Comparison of ENCODE assay signal across 8 cellular contexts in the genomic region with DNA sequence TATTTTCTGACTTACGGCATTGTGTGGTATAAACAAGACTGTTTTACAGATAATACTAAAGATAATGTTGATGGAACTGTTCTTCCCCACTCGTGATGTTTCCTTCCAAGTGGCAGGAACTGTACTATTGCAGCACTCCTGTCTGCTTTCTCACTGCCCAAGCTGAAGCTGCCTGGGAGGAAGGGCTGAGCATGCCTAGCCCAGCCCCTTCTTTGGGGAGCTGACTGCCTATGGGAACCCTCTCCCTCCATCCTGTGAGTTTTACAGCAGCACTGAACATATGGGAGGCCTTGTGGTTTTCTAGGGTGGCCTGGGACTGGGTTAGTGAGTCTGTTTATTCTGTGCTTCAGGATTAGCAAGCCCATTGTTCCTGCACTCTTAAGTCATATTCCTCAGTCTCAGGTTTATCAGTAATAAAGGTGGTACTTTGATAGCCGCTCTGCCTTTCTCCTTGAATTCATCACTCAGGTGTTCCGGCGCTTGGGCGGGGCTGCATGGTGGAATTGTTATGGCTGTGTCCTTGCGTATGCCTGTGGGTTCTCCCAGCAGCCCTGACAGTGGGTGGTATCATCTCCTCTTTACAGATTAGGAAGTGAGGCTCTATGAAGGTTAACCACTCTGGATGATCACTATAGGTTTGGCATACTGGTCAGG.
DNase-seq lines count a peak whose midpoint lies in the region; ATAC-seq and TF ChIP-seq lines count a peak whose summit lies in the region.

No MANE protein-coding gene starts in this region.

- peak overlapping the region; percentile 87 for H3K4ac ChIP-seq in IMR-90 (ENCODE audit: low read depth, low read length)

- TF ChIP-seq POLR2A in IMR-90 (IDR thresholded peaks at IDR 0.05; ENCODE audit: low read depth, low read length) = no peak
- peak in 1 of 2 donors; percentile 59 for TF ChIP-seq POLR2A in adrenal gland (IDR thresholded peaks at IDR 0.05)

- H3K9ac ChIP-seq in IMR-90 (ENCODE audit: low read depth, low read length) = peak overlapping the region; percentile 72
- H3K9ac ChIP-seq in iPS-20b (ENCODE audit: low read depth, low read length) = no peak overlapping the region

- peak overlapping the region; percentile 76 for H2AFZ ChIP-seq in IMR-90 (replicated peaks; ENCODE audit: low read length, poor library complexity)

- peak overlapping the region; percentile 64; the same call in 2 of the 3 replicates for H2BK15ac ChIP-seq in IMR-90 (ENCODE audit: low read depth, low read length)

- H3K18ac ChIP-seq in IMR-90 (ENCODE audit: low read depth, low read length) = peak overlapping the region; percentile 82

- peak overlapping the region; percentile 1 for H3K4me3 ChIP-seq in CD4-positive, CD25-positive, alpha-beta regulatory T cell (ENCODE audit: low read depth, low read length)
- H3K4me3 ChIP-seq in IMR-90 (ENCODE audit: insufficient read depth, low read depth, low read length) = peak overlapping the region; percentile 45
- peak overlapping the region in 2 of 4 donors; percentile 47 to 49 for H3K4me3 ChIP-seq in adrenal gland
- 0 out of 2 replicates have a peak overlapping the region, but pooled peaks have one; percentile 1 for H3K4me3 ChIP-seq in iPS-20b (ENCODE audit: low read length)

- H2AK9ac ChIP-seq in IMR-90 (replicated peaks; ENCODE audit: low read depth, low read length, poor library complexity) = peak overlapping the region; percentile 35

- H3K4me2 ChIP-seq in IMR-90 (ENCODE audit: low read depth, low read length) = peak overlapping the region; percentile 80

- CTCF ChIA-PET in IMR-90 (lab: Yijun Ruan, JAX) = interaction anchor here (0.9 kb wide), 1 partner anchor 380 kb away, joined by 3 read pairs; a partner anchor contains a TSS

- H2AK5ac ChIP-seq in IMR-90 (ENCODE audit: low read depth, low read length) = peak overlapping the region; percentile 71

- H2BK20ac ChIP-seq in IMR-90 (ENCODE audit: low read depth, low read length) = peak overlapping the region; percentile 92

- peak in 1 of 2 donors; percentile 28 for ATAC-seq in CD4-positive, CD25-positive, alpha-beta regulatory T cell (ENCODE audit: low read depth in 2 of 2)
- ATAC-seq in IMR-90 (ENCODE audit: low read depth) (peak; percentile 79), HG03354 (IDR thresholded peaks at IDR 0.05; ENCODE audit: poor library complexity, severe bottlenecking, unreplicated experiment) (no peak)

- peak overlapping the region; percentile 65 for H3K14ac ChIP-seq in IMR-90 (replicated peaks; ENCODE audit: low read depth, low read length)

- no peaks in the 10 kb centered on the region for H3K36me3 Mint-ChIP-seq in CD4-positive, CD25-positive, alpha-beta regulatory T cell

- H4K8ac ChIP-seq in IMR-90 (ENCODE audit: low read depth in 2 of 2, low read length in 2 of 2) = peak overlapping the region; percentile 12 to 86

- TF ChIP-seq CTCF in IMR-90 (conservative IDR thresholded peaks at IDR 0.05; ENCODE audit: low read depth, low read length) = no peak
- TF ChIP-seq CTCF in adrenal gland (IDR thresholded peaks at IDR 0.05) = peak in 2 of 6 experiments; percentile 5 to 9

- DNase-seq in CD4-positive, CD25-positive, alpha-beta regulatory T cell = peak in 2 of 3 donors; percentile 6 to 7
- DNase-seq in IMR-90 (peak; percentile 89), adrenal gland (peak; percentile 57 to 80 (median 67)), stromal cell of bone marrow (ENCODE audit: low read depth) (peak; percentile 58), NCI-H526 (lab: John Stamatoyannopoulos, UW) (no peak), HPDE6-E6E7 (ENCODE audit: extremely low spot score) (no peak)

- peak overlapping the region; percentile 5; the same call in 1 of the 2 replicates for H3K23ac ChIP-seq in IMR-90 (ENCODE audit: low read depth, low read length)

- no peaks in the 10 kb centered on the region for H3K4me1 ChIP-seq in CD4-positive, CD25-positive, alpha-beta regulatory T cell (ENCODE audit: control insufficient read depth, insufficient read depth, low read length, poor library complexity, severe bottlenecking)
- H3K4me1 ChIP-seq in IMR-90 (ENCODE audit: control insufficient read depth, insufficient read depth, low read length) = peaks cover 10% of the 10 kb centered on the region
- H3K4me1 ChIP-seq in adrenal gland (replicated peaks in 1 of 2) = peaks cover 5 to 21% of the 10 kb centered on the region in 2 donors
- peaks cover 4% of the 10 kb centered on the region; the same call in 1 of the 2 replicates for H3K4me1 ChIP-seq in iPS-20b (ENCODE audit: insufficient read depth, low read length)

- H4K20me1 ChIP-seq in IMR-90 (ENCODE audit: insufficient read depth, low read length) = no peaks in the 10 kb centered on the region

- no peaks in the 10 kb centered on the region for H3K27me3 Mint-ChIP-seq in CD4-positive, CD25-positive, alpha-beta regulatory T cell

- POLR2A ChIA-PET in IMR-90 (lab: Charles Lee; ENCODE audit: unreplicated experiment) = no interaction called here

- peak overlapping the region; percentile 86 for H2BK5ac ChIP-seq in IMR-90 (ENCODE audit: low read depth, low read length, poor library complexity, severe bottlenecking)

- peaks cover 0 to 15% of the 10 kb centered on the region in 2 experiments; a peak in 2 of 4 replicates for H3K79me1 ChIP-seq in IMR-90 (ENCODE audit: low read depth in 1 of 2, low read length in 2 of 2)

- no TSS peak for BruUV-seq in IMR-90 (replicated peaks; lab: Mats Ljungman, UMichigan)

- dilution Hi-C loops in IMR-90 (cut with HindIII; ENCODE audit: low sequenced_read_pairs, unreplicated experiment) = no loop called here

- peak overlapping the region in 1 of 3 donors; percentile 66 for H3K27ac Mint-ChIP-seq in CD4-positive, CD25-positive, alpha-beta regulatory T cell

- H3K9me1 ChIP-seq in IMR-90 (ENCODE audit: insufficient read depth, low read length) = peaks cover 13% of the 10 kb centered on the region

- in situ Hi-C loops in IMR-90 (cut with MboI; ENCODE audit: low sequenced_read_pairs) = no loop called here

- H3K9me3 Mint-ChIP-seq in CD4-positive, CD25-positive, alpha-beta regulatory T cell = peaks cover 0 to 5% (median 2%) of the 10 kb centered on the region in 7 donors

- no CpG with 5 or more reads among the region's 7 CpGs for WGBS in IMR-90 (ENCODE audit: extremely low coverage in 2 of 2, insufficient read length in 1 of 2), 2 experiments
- 59 to 81% (median 65%) methylated on average over 7 of the region's 7 CpGs for WGBS in adrenal gland, 4 donors

- H4K5ac ChIP-seq in IMR-90 (ENCODE audit: low read depth, low read length) = peak overlapping the region; percentile 88

- H3K36me3 ChIP-seq in CD4-positive, CD25-positive, alpha-beta regulatory T cell (ENCODE audit: control insufficient read depth, insufficient read depth, low read length) = no peaks in the 10 kb centered on the region
- H3K36me3 ChIP-seq in IMR-90 (ENCODE audit: control insufficient read depth, insufficient read depth, low read length) (no peaks in the 10 kb centered on the region), adrenal gland (replicated peaks in 1 of 2) (no peaks in the 10 kb centered on the region), iPS-20b (ENCODE audit: insufficient read depth, low read depth, low read length) (no peaks in the 10 kb centered on the region)

- H3K4me1 Mint-ChIP-seq in CD4-positive, CD25-positive, alpha-beta regulatory T cell = no peaks in the 10 kb centered on the region

- peak overlapping the region; percentile 83 for H2BK120ac ChIP-seq in IMR-90 (ENCODE audit: low read depth, low read length)

- no peak for TF ChIP-seq RAD21 in IMR-90 (IDR thresholded peaks at IDR 0.05; ENCODE audit: low read length)

- no peaks in the 10 kb centered on the region for H3K9me3 ChIP-seq in CD4-positive, CD25-positive, alpha-beta regulatory T cell (ENCODE audit: control insufficient read depth in 2 of 2, low read length in 2 of 2)
- H3K9me3 ChIP-seq in IMR-90 (ENCODE audit: control insufficient read depth, insufficient read depth, low read length) = no peaks in the 10 kb centered on the region
- H3K9me3 ChIP-seq in adrenal gland (replicated peaks in 1 of 3) = no peaks in the 10 kb centered on the region
- no peaks in the 10 kb centered on the region for H3K9me3 ChIP-seq in iPS-20b (ENCODE audit: insufficient read depth, low read depth, low read length)

- peak overlapping the region; percentile 64 for H4K91ac ChIP-seq in IMR-90 (ENCODE audit: insufficient read depth, low read depth, low read length)

- H3K56ac ChIP-seq in IMR-90 (ENCODE audit: extremely low read depth, insufficient read depth, low read length) = peak overlapping the region; percentile 59

- peak overlapping the region; percentile 13 to 89 (median 62) for H3K4me3 Mint-ChIP-seq in CD4-positive, CD25-positive, alpha-beta regulatory T cell

- no peak overlapping the region for H3K27ac ChIP-seq in CD4-positive, CD25-positive, alpha-beta regulatory T cell (ENCODE audit: insufficient read depth, low read length, poor library complexity, severe bottlenecking)
- H3K27ac ChIP-seq in IMR-90 (ENCODE audit: insufficient read depth, low read length) = peak overlapping the region; percentile 80
- peak overlapping the region in 4 of 5 donors; percentile 40 to 77 (median 57) for H3K27ac ChIP-seq in adrenal gland
- H3K27ac ChIP-seq in iPS-20b (ENCODE audit: low read length) = no peak overlapping the region

- intact Hi-C loops in IMR-90 (cut with micrococcal nuclease) = loop anchor here (2.0 to 5.0 kb wide), 2 partner anchors 44 to 380 kb away; a partner anchor contains a TSS
- intact Hi-C loops in adrenal gland (cut with DNase I) = no loop called here

- no peaks in the 10 kb centered on the region for H3K27me3 ChIP-seq in CD4-positive, CD25-positive, alpha-beta regulatory T cell (ENCODE audit: control insufficient read depth, insufficient read depth, low read length)
- H3K27me3 ChIP-seq in IMR-90 (ENCODE audit: control insufficient read depth, insufficient read depth, low read length) (no peaks in the 10 kb centered on the region), adrenal gland (no peaks in the 10 kb centered on the region), iPS-20b (ENCODE audit: insufficient read depth, low read length) (no peaks in the 10 kb centered on the region)

TF ChIP-seq in IMR-90, 13 proteins besides CTCF, POLR2A, EP300 and RAD21:
- TF ChIP-seq CEBPB (IDR thresholded peaks at IDR 0.05; ENCODE audit: low read depth, low read length) = peak; percentile 69; the same call in 1 of the 2 replicates
- TF ChIP-seq RFX5 (IDR thresholded peaks at IDR 0.05; ENCODE audit: low read depth, low read length) = no peak
- peak; percentile 15; the same call in 1 of the 2 replicates for TF ChIP-seq MAZ (IDR thresholded peaks at IDR 0.05; ENCODE audit: borderline replicate concordance, low read depth, low read length)
- no peak for TF ChIP-seq FOS (IDR thresholded peaks at IDR 0.05; ENCODE audit: low read depth, low read length)

Comparison
In these comparisons a context has a peak if more than half of its experiments do, and no peak if none do; other contexts are left out.
1. DNase-seq: peak in CD4-positive, CD25-positive, alpha-beta regulatory T cell (2 of 3), IMR-90 (single experiment), adrenal gland (7 of 7) and stromal cell of bone marrow (single experiment); none in NCI-H526 (0 of 2) and HPDE6-E6E7 (single experiment).
2. H3K27ac ChIP-seq: peak in IMR-90 (single experiment) and adrenal gland (4 of 5); none in CD4-positive, CD25-positive, alpha-beta regulatory T cell (single experiment) and iPS-20b (single experiment).